In genomic region chr3:48881006-48881405, GRCh38 we compare ENCODE assay signal across 27 cellular contexts.
"Had no signal": no experiment of that assay in that cellular context is flagged by ENCODE, and none has a peak within 500 bp of the region (broad histone marks: within the 10 kb centered on the region; RNA-seq: fewer than 3 reads in every experiment).

No MANE protein-coding gene starts in this region.

- H3K4me2 ChIP-seq: hepatocyte, neural progenitor cell, SK-N-SH had no signal

- H3K9me3 Mint-ChIP-seq: activated T-cell treated with anti-CD3 and anti-CD28 coated beads, Interleukin-2, amount 50 U/mL, for 24 hours; activated T-helper 2 cell treated with anti-CD3 and anti-CD28 coated beads, Interferon-gamma antibody, Interleukin-2, Interleukin-4, amounts not matched to agents 10 μg/mL and 5 μg/mL and 100 μg/mL, durations not matched to agents 14 hours and 24 hours and 36 hours; dendritic cell treated with granulocyte-macrophage colony-stimulating factor and Interleukin-4, amounts not matched to agents 40 ng/mL and 50 ng/mL, for 4 days; neural progenitor cell; T-helper 2 cell treated with Interferon-gamma antibody and Interleukin-4, amounts not matched to agents 5 μg/mL and 100 μg/mL, for 36 hours had no signal

- H3K36me3 Mint-ChIP-seq: neural progenitor cell had no signal

- H3K4me3 ChIP-seq: hepatocyte, lower lobe of right lung, mucosa of descending colon, neural progenitor cell, thoracic aorta, upper lobe of left lung had no signal

- H3K4me1 Mint-ChIP-seq: neural progenitor cell had no signal

- H3K9ac ChIP-seq: neural progenitor cell, SK-N-SH had no signal

- H3K27ac ChIP-seq: foreskin keratinocyte, hepatocyte, lower lobe of right lung, neural progenitor cell, thoracic aorta, upper lobe of left lung, VCaP had no signal

- H3K27ac Mint-ChIP-seq: activated naive CD8-positive, alpha-beta T cell; activated T-cell treated with anti-CD3 and anti-CD28 coated beads, Interleukin-2, amount 50 U/mL, for 24 hours; activated T-helper 2 cell treated with anti-CD3 and anti-CD28 coated beads, Interferon-gamma antibody, Interleukin-2, Interleukin-4, amounts not matched to agents 10 μg/mL and 5 μg/mL and 100 μg/mL, durations not matched to agents 14 hours and 24 hours and 36 hours; neural progenitor cell; T-helper 2 cell treated with Interferon-gamma antibody and Interleukin-4, amounts not matched to agents 5 μg/mL and 100 μg/mL, for 36 hours had no signal

- H3K9me3 ChIP-seq: lower lobe of right lung, mucosa of descending colon, SK-N-SH, thoracic aorta, upper lobe of left lung had no signal

- FAIRE-seq: bronchial epithelial cell had no signal

- H3K4me3 Mint-ChIP-seq: activated naive CD8-positive, alpha-beta T cell; activated T-cell treated with anti-CD3 and anti-CD28 coated beads, Interleukin-2, amount 50 U/mL, for 24 hours; dendritic cell treated with granulocyte-macrophage colony-stimulating factor and Interleukin-4, amounts not matched to agents 40 ng/mL and 50 ng/mL, for 4 days; neural progenitor cell; T-helper 2 cell treated with Interferon-gamma antibody and Interleukin-4, amounts not matched to agents 5 μg/mL and 100 μg/mL, for 36 hours had no signal

- H3K36me3 ChIP-seq: neural progenitor cell, thoracic aorta had no signal

- H3K4me1 ChIP-seq: foreskin keratinocyte, lower lobe of right lung, neural progenitor cell, upper lobe of left lung had no signal

- H3K27me3 Mint-ChIP-seq: activated naive CD8-positive, alpha-beta T cell; activated T-cell treated with anti-CD3 and anti-CD28 coated beads, Interleukin-2, amount 50 U/mL, for 24 hours; dendritic cell treated with granulocyte-macrophage colony-stimulating factor and Interleukin-4, amounts not matched to agents 40 ng/mL and 50 ng/mL, for 4 days had no signal

- ATAC-seq: foreskin keratinocyte, lower lobe of right lung, mucosa of descending colon had no signal

- H3K27me3 ChIP-seq: foreskin keratinocyte, hepatocyte, neural progenitor cell, upper lobe of left lung had no signal

- H2AFZ ChIP-seq: hepatocyte, neural progenitor cell had no signal

- DNase-seq: activated CD4-positive, alpha-beta T cell treated with anti-CD3 and anti-CD28 coated beads, Interleukin-2, amount 50 U/mL, for 1 hour; activated CD4-positive, CD25-positive, alpha-beta regulatory T cell treated with anti-CD3 and anti-CD28 coated beads, Interleukin-2, amount 50 U/mL, for 72 hours; activated CD8-positive, alpha-beta memory T cell treated with anti-CD3 and anti-CD28 coated beads for 24 hours; activated CD8-positive, alpha-beta memory T cell treated with anti-CD3 and anti-CD28 coated beads, Interleukin-2, amount 50 U/mL, for 4 hours; activated naive CD4-positive, alpha-beta T cell; activated T-cell treated with anti-CD3 and anti-CD28 coated beads, Interleukin-2, amount 50 U/mL, for 24 hours; amniotic stem cell; effector CD4-positive, alpha-beta T cell; foreskin keratinocyte; lower lobe of right lung; mesendoderm; mucosa of descending colon; posterior cingulate gyrus; SK-N-SH; stimulated activated CD4-positive, alpha-beta T cell treated with anti-CD3 and anti-CD28 coated beads, Interleukin-2, amount 100 ng/mL, for 48 hours; stimulated activated CD8-positive, alpha-beta memory T cell treated with anti-CD3 and anti-CD28 coated beads, Interleukin-4, amount 100 ng/mL, for 48 hours; stimulated activated naive CD4-positive, alpha-beta T cell treated with Interleukin-2 at 50 U/mL for 16 hours; upper lobe of left lung had no signal
